21 cellular contexts compared by ENCODE assay signal in the genomic region with DNA sequence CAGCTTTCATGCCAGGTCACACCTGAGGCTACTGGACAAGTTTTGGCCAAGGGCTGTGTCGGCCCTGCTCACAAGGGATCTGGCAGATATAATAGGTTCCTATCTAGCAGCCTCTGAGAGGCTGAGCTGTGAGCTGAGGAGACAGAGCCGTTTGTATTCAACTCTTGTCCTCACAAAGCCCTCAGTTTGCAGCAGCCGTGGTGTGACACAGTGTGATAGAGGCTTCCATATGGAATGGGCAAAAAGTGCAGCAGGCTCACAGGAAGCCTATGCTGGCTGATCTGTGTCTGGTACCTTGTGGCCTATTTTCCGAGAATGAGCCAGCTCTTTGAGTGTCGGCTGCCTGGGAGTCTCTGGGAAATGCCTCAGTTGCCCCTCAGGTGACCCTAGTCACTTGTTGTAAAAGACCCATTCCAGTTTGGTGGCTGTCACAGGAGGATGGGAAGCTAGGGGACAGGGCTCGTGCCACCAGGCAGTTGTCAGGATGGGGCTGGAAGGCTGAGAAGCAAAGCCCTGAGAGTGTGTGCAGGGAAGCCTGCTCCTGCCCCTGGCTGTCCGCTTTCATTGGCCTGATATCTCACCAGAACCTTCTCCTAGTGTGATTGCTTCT. TPM values are rescaled to one million over a fixed set of nuclear protein-coding genes. Genes with fewer than 3 reads are reported as not detected.
DNase-seq lines count a peak whose midpoint lies in the region; ATAC-seq and TF ChIP-seq lines count a peak whose summit lies in the region.
"Had no signal": no experiment of that assay in that cellular context is flagged by ENCODE, and none has a peak within 500 bp of the region (broad histone marks: within the 10 kb centered on the region; RNA-seq: fewer than 3 reads in every experiment).

No MANE protein-coding gene starts in this region.

- peaks cover 5% of the 10 kb centered on the region for H3K36me3 ChIP-seq in H7 (replicated peaks; ENCODE audit: control insufficient read depth, insufficient read depth, low read length)
- H3K36me3 ChIP-seq in Panc1 (ENCODE audit: control insufficient read depth, insufficient read depth, low read length): no peaks in the 10 kb centered on the region
- H3K36me3 ChIP-seq: BE2C had no signal

- CTCF ChIA-PET in Panc1 (lab: Charles Lee): interaction anchor here (0.6 kb wide), 1 partner anchor 99 kb away, joined by 4 read pairs; no protein-coding TSS in a partner anchor

- H3K27ac ChIP-seq in Panc1 (ENCODE audit: low read length) (no peak overlapping the region), substantia nigra (ENCODE audit: low read depth, low read length, poor library complexity, severe bottlenecking) (no peak overlapping the region)
- H3K27ac ChIP-seq: PC-9, SK-N-MC had no signal

- intact Hi-C loops in Panc1 (cut with micrococcal nuclease; ENCODE audit: unreplicated experiment): no loop called here

- BruUV-seq in Panc1 (replicated peaks; lab: Mats Ljungman, UMichigan): no TSS peak

- no peak overlapping the region for H3K4me3 ChIP-seq in H7 (ENCODE audit: insufficient read depth, low read depth, low read length)
- H3K4me3 ChIP-seq in Panc1 (ENCODE audit: low read depth in 2 of 2, low read length in 2 of 2): no peak overlapping the region
- H3K4me3 ChIP-seq: PC-9, SK-N-MC had no signal

- no peaks in the 10 kb centered on the region for H3K4me1 ChIP-seq in Panc1 (ENCODE audit: control insufficient read depth, insufficient read depth, low read length)
- H3K4me1 ChIP-seq: BE2C had no signal

- DNase-seq in H7 (peak; percentile 8), Panc1 (ENCODE audit: low read depth, low spot score) (no peak), medulla oblongata (ENCODE audit: extremely low spot score) (peak; percentile 70), substantia nigra (lab: John Stamatoyannopoulos, UW) (peak in 25 of 49 donors; percentile 1 to 50 (median 9)), kidney tubule cell (ENCODE audit: low spot score) (no peak), NCI-H2081 (lab: John Stamatoyannopoulos, UW) (no peak)
- DNase-seq: BE2C; Calu3; CD4-positive, alpha-beta memory T cell; DMS79 treated with DMSO at 0.1 percent for 48 hours; NCI-H1105; NCI-H187; NCI-H2171; NCI-H446 treated with DMSO at 0.1 percent for 48 hours; NCI-H774; PC-9 had no signal

- POLR2A ChIA-PET in Panc1 (lab: Charles Lee): no interaction called here

- no peak for TF ChIP-seq CTCF in Panc1 (IDR thresholded peaks at IDR 0.05)

- no peaks in the 10 kb centered on the region for H3K9me3 ChIP-seq in Panc1 (ENCODE audit: control insufficient read depth, insufficient read depth, low read depth, low read length)
- H3K9me3 ChIP-seq: BE2C had no signal

- in situ Hi-C loops in Panc1 (cut with HindIII; ENCODE audit: low pct_unique_long_range_greater_than_20kb, low sequenced_read_pairs): no loop called here

- ATAC-seq in Panc1: peak; percentile 57; the same call in 1 of the 2 replicates
- ATAC-seq in HG03175 (IDR thresholded peaks at IDR 0.05; ENCODE audit: unreplicated experiment): no peak

- H3K27me3 ChIP-seq in H7 (ENCODE audit: control insufficient read depth, insufficient read depth, low read length): no peaks in the 10 kb centered on the region
- H3K27me3 ChIP-seq in Panc1 (ENCODE audit: control insufficient read depth, insufficient read depth, low read length): no peaks in the 10 kb centered on the region

RNA-seq across cellular contexts. Expression of gene VRTN, which starts 16.1 kb away (rescaled TPM):
- 139 and 140 TPM in 2 replicates for total RNA-seq in H7 (2014; rRNA removed; shearing (Covaris generic))
- total RNA-seq in Panc1 (2021; ENCODE audit: unreplicated experiment): not detected
- not detected for polyA plus RNA-seq in Panc1 (2012; ENCODE audit: insufficient read length)
- total RNA-seq: Calu3; CD4-positive, alpha-beta memory T cell; H4; LHCN-M2; PC-9 had no signal
- polyA plus RNA-seq: AG04450; CD4-positive, alpha-beta memory T cell had no signal

Comparison
In these comparisons a context has a peak if more than half of its experiments do, and no peak if none do; other contexts are left out.
1. DNase-seq: peak in H7 (single experiment), medulla oblongata (single experiment) and substantia nigra (25 of 49); none in Panc1 (single experiment), kidney tubule cell (single experiment) and NCI-H2081 (0 of 2).
2. RNA of gene VRTN, which starts 16.1 kb away (total RNA-seq): 139 to 140 TPM in H7; not detected in Panc1 (single experiment); every median in the first group is over 100 times any median in the second.